In the genomic region with DNA sequence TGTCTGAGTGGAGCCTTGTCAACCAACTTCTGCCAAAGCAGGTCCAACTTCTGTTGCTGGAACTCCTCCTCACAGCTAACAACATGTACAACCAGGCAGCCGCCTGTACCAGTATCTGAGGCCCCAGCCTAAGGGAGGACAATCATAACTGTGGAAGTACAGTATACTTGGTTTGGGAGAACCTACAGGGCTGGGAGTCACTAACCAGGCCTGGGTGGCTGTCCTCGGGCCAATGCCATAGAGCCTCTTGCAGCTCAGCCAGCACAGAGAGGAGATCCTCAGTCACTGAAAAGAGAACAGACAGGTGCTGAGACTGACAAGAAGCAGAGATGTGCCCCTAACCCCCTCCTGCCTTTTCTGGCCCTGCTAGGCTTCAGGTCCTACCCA, we compare ENCODE assay signal across 9 cellular contexts. TPM values are rescaled to one million over a fixed set of nuclear protein-coding genes. Genes with fewer than 3 reads are reported as not detected.
DNase-seq lines count a peak whose midpoint lies in the region; ATAC-seq and TF ChIP-seq lines count a peak whose summit lies in the region.
"Had no signal": no experiment of that assay in that cellular context is flagged by ENCODE, and none has a peak within 500 bp of the region (broad histone marks: within the 10 kb centered on the region; RNA-seq: fewer than 3 reads in every experiment).

No MANE protein-coding gene starts in this region.

- H3K9me3 ChIP-seq in breast epithelium (no peaks in the 10 kb centered on the region), muscle layer of colon (ENCODE audit: low read length) (no peaks in the 10 kb centered on the region)

- H3K36me3 ChIP-seq in breast epithelium (peaks cover 7% of the 10 kb centered on the region), muscle layer of colon (ENCODE audit: insufficient read depth, low read length) (peaks cover 23% of the 10 kb centered on the region)

- H3K9ac ChIP-seq in muscle layer of colon (ENCODE audit: low read length) = no peak overlapping the region

- H3K27me3 ChIP-seq in HL-60 (ENCODE audit: insufficient read depth, poor library complexity, severe bottlenecking) = no peaks in the 10 kb centered on the region
- no peaks in the 10 kb centered on the region for H3K27me3 ChIP-seq in breast epithelium
- no peaks in the 10 kb centered on the region for H3K27me3 ChIP-seq in muscle layer of colon (ENCODE audit: control insufficient read depth in 1 of 2, insufficient read depth in 2 of 2, low read length in 2 of 2)

- peak overlapping the region; percentile 79 for H3K4me3 ChIP-seq in AG09309 (ENCODE audit: control insufficient read depth, low read depth, low read length)
- H3K4me3 ChIP-seq in HL-60 (replicated peaks; ENCODE audit: insufficient read depth, low read length) = peak overlapping the region; percentile 80
- peak overlapping the region in 2 of 3 donors; percentile 86 to 95 for H3K4me3 ChIP-seq in breast epithelium
- H3K4me3 ChIP-seq in muscle layer of colon (ENCODE audit: low read depth in 1 of 2, low read length in 2 of 2) = peak overlapping the region in 1 of 2 donors; percentile 68

- ATAC-seq in HG02610 (IDR thresholded peaks at IDR 0.05; ENCODE audit: unreplicated experiment) = no peak

- TF ChIP-seq CTCF in AG09309 (IDR thresholded peaks at IDR 0.05; ENCODE audit: control insufficient read depth, insufficient read depth, low read depth, low read length, missing control alignments) (no peak), HL-60 (IDR thresholded peaks at IDR 0.05; ENCODE audit: insufficient read depth, low read length) (no peak), breast epithelium (IDR thresholded peaks at IDR 0.05) (no peak)

- H3K27ac ChIP-seq in HL-60 (replicated peaks) = no peak overlapping the region; the same call in 1 of the 2 replicates
- peak overlapping the region; percentile 0 to 93 for H3K27ac ChIP-seq in breast epithelium
- peak overlapping the region; percentile 62 for H3K27ac ChIP-seq in muscle layer of colon (ENCODE audit: low read depth, low read length)

- intact Hi-C loops in breast epithelium (cut with DNase I; ENCODE audit: low total_unique reads) = no loop called here

- DNase-seq in AG09309 (ENCODE audit: low read depth) = no peak
- no peak for DNase-seq in HL-60 (ENCODE audit: low read depth in 1 of 2, low spot score in 1 of 2)
- DNase-seq in breast epithelium (ENCODE audit: low spot score in 2 of 2) = no peak
- no peak for DNase-seq in AG08396 (ENCODE audit: low spot score)
- DNase-seq in NCI-H748 (lab: John Stamatoyannopoulos, UW; ENCODE audit: unreplicated experiment) = no peak
- no peak for DNase-seq in NCI-H2029 (lab: John Stamatoyannopoulos, UW)
- DNase-seq: stimulated activated CD4-positive, alpha-beta T cell treated with anti-CD3 and anti-CD28 coated beads, Interleukin-4, amount 100 ng/mL, for 24 hours had no signal

- no peak for TF ChIP-seq POLR2A in breast epithelium (IDR thresholded peaks at IDR 0.05)

- H3K4me1 ChIP-seq in breast epithelium = peaks cover 9 to 10% of the 10 kb centered on the region in 2 donors
- H3K4me1 ChIP-seq in muscle layer of colon (ENCODE audit: insufficient read depth, low read length) = peaks cover 18% of the 10 kb centered on the region

RNA-seq across cellular contexts. Expression of a gene that starts 1.2 kb away (rescaled TPM):
- 10 to 100 TPM; 27.5 to 48.4 (median 37.7) TPM for total RNA-seq in breast epithelium

RNA-seq across cellular contexts. Expression of a gene that starts 4.7 kb away (rescaled TPM):
- 100 to 1,000 TPM; 151 to 171 (median 164) TPM for total RNA-seq in breast epithelium

RNA-seq across cellular contexts. Expression of a gene that starts 10.0 kb away (rescaled TPM):
- total RNA-seq in breast epithelium = 100 to 1,000 TPM in 2 of 3 donors, 10 to 100 TPM in 1; 57.9 to 143 (median 135) TPM

RNA-seq across cellular contexts. Expression of a gene that starts 12.0 kb away (rescaled TPM):
- 100 to 1,000 TPM; 123 to 216 (median 178) TPM for total RNA-seq in breast epithelium

RNA-seq across cellular contexts. Expression of a gene that starts 27.2 kb away (rescaled TPM):
- total RNA-seq in breast epithelium = 10 to 100 TPM; 29.9 to 59.7 (median 58.7) TPM
